Comparison of ENCODE assay signal across 8 cellular contexts in the genomic region with DNA sequence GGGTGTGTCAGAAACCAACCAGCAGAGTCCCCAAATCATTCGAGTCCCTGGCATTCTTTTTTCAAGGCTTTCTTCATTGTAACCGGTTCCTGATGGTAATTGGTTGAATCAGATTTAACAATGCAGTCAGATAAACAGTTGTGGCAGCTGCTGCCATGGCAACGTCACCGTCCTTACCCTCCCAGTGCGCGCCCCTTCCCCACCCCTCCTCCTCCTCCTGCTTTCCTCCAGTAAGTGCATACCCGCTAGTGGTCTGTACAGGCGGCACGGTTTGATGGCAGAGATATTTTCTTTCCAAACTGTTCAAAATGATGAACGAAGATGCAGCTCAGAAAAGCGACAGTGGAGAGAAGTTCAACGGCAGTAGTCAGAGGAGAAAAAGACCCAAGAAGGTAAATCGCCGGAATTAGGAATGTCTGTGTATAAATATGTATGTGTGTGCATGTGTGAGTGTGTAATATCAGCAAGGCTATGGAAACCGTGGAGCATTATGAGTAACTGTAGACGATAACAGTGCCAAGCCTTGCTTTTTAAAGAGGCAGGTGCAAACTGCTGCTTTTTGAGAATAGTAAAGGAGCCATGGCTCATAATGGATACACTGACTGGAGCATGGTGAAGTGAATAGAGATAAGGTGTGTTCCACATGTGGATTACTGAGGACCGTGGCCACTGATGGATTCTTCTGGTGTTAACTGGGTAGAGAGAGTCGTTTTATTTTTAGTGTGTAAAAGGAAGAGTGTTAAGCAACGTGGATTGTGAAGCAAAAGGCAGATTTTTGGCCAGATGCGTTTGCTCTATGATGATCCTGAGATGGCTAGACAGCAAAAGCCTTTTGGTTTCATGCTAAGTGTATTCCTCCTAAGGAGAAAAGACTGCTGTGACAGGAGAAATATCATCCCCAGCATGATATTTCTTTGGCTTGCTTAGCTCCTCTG. TPM values are rescaled to one million over a fixed set of nuclear protein-coding genes. Genes with fewer than 3 reads are reported as not detected.
A peak's percentile ranks its signal among the peaks of the same experiment; 100 is the strongest.
DNase-seq lines count a peak whose midpoint lies in the region; ATAC-seq and TF ChIP-seq lines count a peak whose summit lies in the region.

A gene (plus strand): TSS at position 233 of the 935 bp plus-strand sequence. CDS start 76 bp downstream, at position 309.

- no peaks in the 10 kb centered on the region for H3K36me3 ChIP-seq in iPS DF 6.9 (ENCODE audit: control insufficient read depth, insufficient read depth, low read length)
- H3K36me3 ChIP-seq in skeletal muscle tissue (ENCODE audit: control insufficient read depth in 3 of 3, insufficient read depth in 3 of 3, low read length in 3 of 3) = no peaks in the 10 kb centered on the region

- 18 to 21% (median 21%) methylated on average over 20 of the region's 20 CpGs for WGBS in adipose tissue, 3 donors
- 100% methylated on average over 2 of the region's 20 CpGs for whole genome bisulfite sequencing in iPS DF 6.9 (ENCODE audit: insufficient coverage, insufficient read length)

- DNase-seq in NCI-H1092 (lab: John Stamatoyannopoulos, UW) (peak; percentile 31), iPS DF 6.9 (ENCODE audit: low read depth, low spot score) (peak; percentile 61), natural killer cell (no peak), GF-D8 (lab: John Stamatoyannopoulos, UW) (no peak)

- H3K27ac Mint-ChIP-seq in natural killer cell = no peak within 1 kb of the TSS

- H3K9ac ChIP-seq in skeletal muscle tissue (ENCODE audit: low read depth in 1 of 3, low read length in 3 of 3) = no peak within 1 kb of the TSS

- no peak within 1 kb of the TSS for H3K4me3 Mint-ChIP-seq in natural killer cell

- H3K27ac ChIP-seq in adipose tissue (ENCODE audit: low read depth, low read length) (no peak within 1 kb of the TSS), iPS DF 6.9 (ENCODE audit: low read length) (no peak within 1 kb of the TSS), skeletal muscle tissue (ENCODE audit: low read depth, low read length) (no peak within 1 kb of the TSS)

- H3K4me3 ChIP-seq in iPS DF 6.9 (ENCODE audit: low read length) (no peak within 1 kb of the TSS; the same call in 1 of the 2 replicates), skeletal muscle tissue (ENCODE audit: low read length in 3 of 3) (peak within 1 kb of the TSS in 2 of 3 donors; percentile 0 to 40)

- intact Hi-C loops in natural killer cell (cut with micrococcal nuclease) = no loop called here

- H3K4me1 ChIP-seq in iPS DF 6.9 (ENCODE audit: control insufficient read depth, insufficient read depth, low read length) (peaks cover 4% of the 10 kb centered on the region; the same call in 1 of the 2 replicates), skeletal muscle tissue (ENCODE audit: control insufficient read depth in 3 of 3, insufficient read depth in 3 of 3, low read length in 3 of 3) (no peaks in the 10 kb centered on the region)

- H3K36me3 Mint-ChIP-seq in natural killer cell = no peaks in the 10 kb centered on the region

- H3K9me3 ChIP-seq in iPS DF 6.9 (ENCODE audit: control insufficient read depth, insufficient read depth, low read length) (no peaks in the 10 kb centered on the region), skeletal muscle tissue (ENCODE audit: control insufficient read depth in 3 of 3, low read length in 3 of 3) (no peaks in the 10 kb centered on the region)

- no peak for ATAC-seq in GM18873 (IDR thresholded peaks at IDR 0.05; ENCODE audit: low FRiP score, unreplicated experiment)
- ATAC-seq in natural killer cell = no peak
- ATAC-seq in GM18858 (IDR thresholded peaks at IDR 0.05; ENCODE audit: unreplicated experiment) = no peak

- TF ChIP-seq CTCF in natural killer cell (IDR thresholded peaks at IDR 0.05) = no peak

- H3K27me3 Mint-ChIP-seq in natural killer cell (ENCODE audit: low read depth in 2 of 2) = no peaks in the 10 kb centered on the region

- H3K9me3 Mint-ChIP-seq in natural killer cell = peaks cover 0 to 4% of the 10 kb centered on the region in 2 donors

- H3K4me1 Mint-ChIP-seq in natural killer cell = no peaks in the 10 kb centered on the region

- H3K27me3 ChIP-seq in iPS DF 6.9 (ENCODE audit: control insufficient read depth, insufficient read depth, low read length) = no peaks in the 10 kb centered on the region
- H3K27me3 ChIP-seq in skeletal muscle tissue (ENCODE audit: control insufficient read depth in 3 of 3, insufficient read depth in 3 of 3, low read length in 3 of 3) = no peaks in the 10 kb centered on the region

RNA-seq across cellular contexts. Expression of the gene that starts here (rescaled TPM):
- 10 to 100 TPM in 2 of 3 donors, 1 to 10 TPM in 1; 1.2 to 29.7 (median 26.1) TPM for polyA plus RNA-seq in adipose tissue
- total RNA-seq in skeletal muscle tissue = 383 TPM
- under 1 TPM in 1 of 3 donors, not detected in 2; 0.05 TPM for total RNA-seq in natural killer cell

Comparison
In these comparisons a context has a peak if more than half of its experiments do, and no peak if none do; other contexts are left out.
1. RNA of the gene that starts here (total RNA-seq): 383 TPM in skeletal muscle tissue (single experiment); 0.05 TPM in natural killer cell; every median in the first group is over 100 times any median in the second.
2. DNase-seq: peak in NCI-H1092 (single experiment) and iPS DF 6.9 (single experiment); none in natural killer cell (single experiment) and GF-D8 (single experiment).